21 cellular contexts compared by ENCODE assay signal in the genomic region with DNA sequence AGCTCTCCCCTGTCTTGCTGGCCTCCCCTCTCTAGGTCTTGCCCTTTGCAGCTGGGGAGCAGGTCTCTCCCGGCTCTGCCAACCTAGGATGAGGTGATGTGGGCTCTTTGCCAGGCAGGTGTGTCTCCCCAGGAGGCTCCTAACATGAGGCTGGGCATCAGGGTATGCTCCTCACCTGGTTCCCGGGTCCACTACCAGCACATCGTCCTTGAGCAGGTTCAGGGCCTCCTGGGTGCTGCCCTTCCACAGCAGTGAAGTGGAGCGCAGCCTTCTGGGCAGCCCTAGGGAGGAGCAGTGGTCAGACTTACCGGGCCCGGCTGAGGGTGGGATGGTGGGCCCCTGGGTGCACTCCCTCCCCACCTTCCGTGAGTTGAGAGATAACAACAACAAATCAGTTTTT. TPM values are rescaled to one million over a fixed set of nuclear protein-coding genes. Genes with fewer than 3 reads are reported as not detected.
"Had no signal": no experiment of that assay in that cellular context is flagged by ENCODE, and none has a peak within 500 bp of the region (broad histone marks: within the 10 kb centered on the region; RNA-seq: fewer than 3 reads in every experiment).

No MANE protein-coding gene starts in this region.

- H3K27ac ChIP-seq: RWPE1 had no signal

- H3K27me3 ChIP-seq: MG63 had no signal

- H3K4me3 ChIP-seq: MG63 had no signal

- H3K36me3 ChIP-seq: MG63 had no signal

- DNase-seq: IMR-90, Karpas-422, KG1, MG63, NCI-H1092 treated with DMSO at 0.1 percent for 48 hours, NCI-H1436, NCI-H187, NCI-H2029, NCI-H2081 treated with DMSO at 0.1 percent for 48 hours, NCI-H2171, NCI-H345, NCI-H446 treated with DMSO at 0.1 percent for 48 hours, NCI-H510A treated with DMSO at 0.1 percent for 48 hours, NCI-H526, NCI-H82, SHP77, SK-N-SH had no signal

- ATAC-seq: HepG2 had no signal

- H3K9me3 ChIP-seq: MG63, SK-N-SH had no signal

RNA-seq across cellular contexts. Expression of a gene that starts 17.5 kb away (rescaled TPM):
- total RNA-seq: HT1080, IMR-90, SK-MEL-5 had no signal
- polyA plus RNA-seq: IMR-90, SK-N-SH had no signal
